ENCODE assay signal across 2 cellular contexts in the genomic region with DNA sequence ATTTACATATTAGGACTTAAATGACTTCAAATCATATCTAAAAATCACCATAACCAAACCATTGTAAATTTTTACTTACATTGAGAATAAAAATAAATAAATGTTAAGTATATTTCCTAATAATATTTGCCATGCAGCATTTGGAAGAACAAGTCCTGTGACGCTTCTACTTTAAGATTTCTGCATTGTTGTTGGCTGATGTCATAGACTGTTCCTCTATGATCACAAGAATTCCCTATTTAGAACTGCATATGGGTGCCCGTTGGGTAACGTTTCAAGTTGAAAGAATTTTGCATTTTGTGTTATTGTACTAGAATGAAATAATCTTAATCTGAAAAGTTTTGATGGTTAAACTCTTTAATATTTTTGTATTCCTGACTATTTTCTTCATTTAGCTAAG.
TF ChIP-seq lines count a peak whose summit lies in the region.

No MANE protein-coding gene starts in this region.

TF ChIP-seq in A549, 52 proteins besides CTCF, POLR2A, EP300 and RAD21:
- no peak for TF ChIP-seq CBX8 (IDR thresholded peaks at IDR 0.05)
- no peak for TF ChIP-seq NPAS2 (CRISPR knock-in tag; IDR thresholded peaks at IDR 0.05; ENCODE audit: borderline replicate concordance)
- 0 out of 2 replicates have a peak, but pooled peaks have one; percentile 20 for TF ChIP-seq JUNB (IDR thresholded peaks at IDR 0.05)
- no peak for TF ChIP-seq FOSL2 (IDR thresholded peaks at IDR 0.05)
- TF ChIP-seq FOSL2 (CRISPR knock-in tag; IDR thresholded peaks at IDR 0.05), result peak; percentile 66

TF ChIP-seq in K562, 482 proteins besides CTCF, POLR2A, EP300 and RAD21:
- no peak for TF ChIP-seq SMAD4 (CRISPR knock-in tag; conservative IDR thresholded peaks at IDR 0.05)
- TF ChIP-seq JUND (IDR thresholded peaks at IDR 0.05; ENCODE audit: borderline replicate concordance, low read depth, low read length), result peak; percentile 61; the same call in 1 of the 2 replicates
- peak; percentile 68; the same call in 1 of the 3 replicates for TF ChIP-seq JUND (tag; IDR thresholded peaks at IDR 0.05; ENCODE audit: borderline replicate concordance, low read depth, low read length)
- 0 out of 2 replicates have a peak, but pooled peaks have one; percentile 28 for TF ChIP-seq TEAD2 (tag; IDR thresholded peaks at IDR 0.05)
- no peak for TF ChIP-seq ATF1 (CRISPR knock-in tag; IDR thresholded peaks at IDR 0.05)
- TF ChIP-seq ATF1 (tag; IDR thresholded peaks at IDR 0.05), result peak; percentile 16; the same call in 1 of the 2 replicates
- 0 out of 2 replicates have a peak, but pooled peaks have one; percentile 25 for TF ChIP-seq JUN (IDR thresholded peaks at IDR 0.05; ENCODE audit: borderline replicate concordance, low read depth, low read length)
- TF ChIP-seq JUN (CRISPR knock-in tag; IDR thresholded peaks at IDR 0.05; ENCODE audit: borderline replicate concordance), result no peak
- TF ChIP-seq, protein P1, sequence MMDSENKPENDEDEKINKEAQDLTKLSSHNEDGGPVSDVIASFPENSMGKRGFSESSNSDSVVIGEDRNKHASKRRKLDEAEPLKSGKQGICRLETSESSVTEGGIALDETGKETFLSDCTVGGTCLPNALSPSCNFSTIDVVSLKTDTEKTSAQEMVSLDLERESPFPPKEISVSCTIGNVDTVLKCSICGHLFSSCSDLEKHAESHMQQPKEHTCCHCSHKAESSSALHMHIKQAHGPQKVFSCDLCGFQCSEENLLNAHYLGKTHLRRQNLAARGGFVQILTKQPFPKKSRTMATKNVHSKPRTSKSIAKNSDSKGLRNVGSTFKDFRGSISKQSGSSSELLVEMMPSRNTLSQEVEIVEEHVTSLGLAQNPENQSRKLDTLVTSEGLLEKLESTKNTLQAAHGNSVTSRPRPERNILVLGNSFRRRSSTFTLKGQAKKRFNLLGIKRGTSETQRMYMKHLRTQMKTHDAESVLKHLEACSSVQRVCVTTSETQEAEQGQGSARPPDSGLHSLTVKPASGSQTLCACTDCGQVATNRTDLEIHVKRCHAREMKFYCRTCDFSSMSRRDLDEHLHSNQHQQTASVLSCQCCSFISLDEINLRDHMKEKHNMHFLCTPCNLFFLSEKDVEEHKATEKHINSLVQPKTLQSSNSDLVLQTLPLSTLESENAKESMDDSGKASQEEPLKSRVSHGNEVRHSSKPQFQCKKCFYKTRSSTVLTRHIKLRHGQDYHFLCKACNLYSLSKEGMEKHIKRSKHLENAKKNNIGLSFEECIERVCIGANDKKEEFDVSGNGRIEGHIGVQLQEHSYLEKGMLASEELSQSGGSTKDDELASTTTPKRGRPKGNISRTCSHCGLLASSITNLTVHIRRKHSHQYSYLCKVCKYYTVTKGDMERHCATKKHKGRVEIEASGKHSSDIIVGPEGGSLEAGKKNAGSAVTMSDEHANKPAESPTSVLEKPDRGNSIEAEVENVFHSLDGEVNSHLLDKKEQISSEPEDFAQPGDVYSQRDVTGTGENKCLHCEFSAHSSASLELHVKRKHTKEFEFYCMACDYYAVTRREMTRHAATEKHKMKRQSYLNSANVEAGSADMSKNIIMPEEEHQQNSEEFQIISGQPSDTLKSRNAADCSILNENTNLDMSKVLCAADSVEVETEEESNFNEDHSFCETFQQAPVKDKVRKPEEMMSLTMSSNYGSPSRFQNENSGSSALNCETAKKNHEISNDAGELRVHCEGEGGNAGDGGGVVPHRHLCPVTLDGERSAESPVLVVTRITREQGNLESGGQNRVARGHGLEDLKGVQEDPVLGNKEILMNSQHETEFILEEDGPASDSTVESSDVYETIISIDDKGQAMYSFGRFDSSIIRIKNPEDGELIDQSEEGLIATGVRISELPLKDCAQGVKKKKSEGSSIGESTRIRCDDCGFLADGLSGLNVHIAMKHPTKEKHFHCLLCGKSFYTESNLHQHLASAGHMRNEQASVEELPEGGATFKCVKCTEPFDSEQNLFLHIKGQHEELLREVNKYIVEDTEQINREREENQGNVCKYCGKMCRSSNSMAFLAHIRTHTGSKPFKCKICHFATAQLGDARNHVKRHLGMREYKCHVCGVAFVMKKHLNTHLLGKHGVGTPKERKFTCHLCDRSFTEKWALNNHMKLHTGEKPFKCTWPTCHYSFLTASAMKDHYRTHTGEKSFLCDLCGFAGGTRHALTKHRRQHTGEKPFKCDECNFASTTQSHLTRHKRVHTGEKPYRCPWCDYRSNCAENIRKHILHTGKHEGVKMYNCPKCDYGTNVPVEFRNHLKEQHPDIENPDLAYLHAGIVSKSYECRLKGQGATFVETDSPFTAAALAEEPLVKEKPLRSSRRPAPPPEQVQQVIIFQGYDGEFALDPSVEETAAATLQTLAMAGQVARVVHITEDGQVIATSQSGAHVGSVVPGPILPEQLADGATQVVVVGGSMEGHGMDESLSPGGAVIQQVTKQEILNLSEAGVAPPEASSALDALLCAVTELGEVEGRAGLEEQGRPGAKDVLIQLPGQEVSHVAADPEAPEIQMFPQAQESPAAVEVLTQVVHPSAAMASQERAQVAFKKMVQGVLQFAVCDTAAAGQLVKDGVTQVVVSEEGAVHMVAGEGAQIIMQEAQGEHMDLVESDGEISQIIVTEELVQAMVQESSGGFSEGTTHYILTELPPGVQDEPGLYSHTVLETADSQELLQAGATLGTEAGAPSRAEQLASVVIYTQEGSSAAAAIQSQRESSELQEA (IDR thresholded peaks at IDR 0.05; ENCODE audit: low read depth), result no peak
- TF ChIP-seq NFRKB (IDR thresholded peaks at IDR 0.05; ENCODE audit: low read depth), result no peak
- TF ChIP-seq, protein P2, sequence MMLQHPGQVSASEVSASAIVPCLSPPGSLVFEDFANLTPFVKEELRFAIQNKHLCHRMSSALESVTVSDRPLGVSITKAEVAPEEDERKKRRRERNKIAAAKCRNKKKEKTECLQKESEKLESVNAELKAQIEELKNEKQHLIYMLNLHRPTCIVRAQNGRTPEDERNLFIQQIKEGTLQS (IDR thresholded peaks at IDR 0.05), result peak; percentile 69
- TF ChIP-seq, protein P2 (CRISPR knock-in tag; conservative IDR thresholded peaks at IDR 0.05), result no peak
- no peak for TF ChIP-seq SAP30 (IDR thresholded peaks at IDR 0.05; ENCODE audit: borderline replicate concordance, insufficient read depth, low read depth, low read length, poor library complexity, severe bottlenecking)
- peak; percentile 64 for TF ChIP-seq ATF7 (IDR thresholded peaks at IDR 0.05)
- TF ChIP-seq HDAC6 (IDR thresholded peaks at IDR 0.05; ENCODE audit: low read depth, low read length), result no peak
TF ChIP-seq in K562: peak in this region for 6.
